1 cellular context compared by ENCODE assay signal in the genomic region with DNA sequence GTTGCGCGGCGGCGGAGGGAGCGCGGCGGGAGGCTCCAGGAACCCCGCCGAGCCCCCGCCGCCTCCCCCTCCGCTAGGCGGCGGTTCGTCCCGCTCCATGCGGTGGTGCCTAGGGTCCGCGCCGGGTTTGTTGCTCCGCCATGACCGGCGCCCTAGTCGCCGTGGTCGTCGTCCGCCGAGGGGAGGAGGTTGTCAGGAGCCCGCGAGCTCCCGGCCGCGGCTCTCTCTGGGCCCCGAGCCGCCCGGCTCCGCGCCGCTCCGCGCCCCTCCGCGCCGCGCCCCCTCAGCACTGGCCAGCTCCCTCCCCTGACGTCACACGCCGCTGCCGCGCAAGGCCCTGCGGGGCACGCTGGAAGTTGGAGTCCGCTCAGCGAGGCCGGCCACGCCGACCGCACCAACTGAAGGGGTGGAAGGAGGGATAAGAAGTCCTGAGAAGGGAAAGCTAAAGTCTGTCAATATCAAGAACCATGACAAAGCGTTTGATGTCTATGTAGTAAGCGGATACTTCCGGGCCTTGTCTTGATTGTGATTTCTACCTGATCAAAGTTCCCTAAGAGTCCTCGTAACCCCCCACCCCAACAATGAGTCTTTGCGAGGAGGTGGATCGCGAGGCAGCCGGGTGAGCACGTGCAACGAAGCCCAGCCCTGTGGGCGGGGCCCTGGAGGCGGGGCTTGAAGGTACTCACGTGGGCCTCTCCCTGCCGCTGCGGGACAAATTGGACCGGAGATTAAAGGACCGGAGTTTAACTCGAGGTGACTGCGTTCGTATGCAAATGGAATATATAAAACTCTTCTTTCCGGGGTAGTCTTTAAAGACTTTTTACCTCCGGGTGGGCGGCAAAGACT.
TF ChIP-seq lines count a peak whose summit lies in the region.

A gene (minus strand): TSS at position 291 of the 846 bp plus-strand sequence.

TF ChIP-seq in K562, 482 proteins besides CTCF, POLR2A, EP300 and RAD21 (continued from another document and continues in another):
- TF ChIP-seq, protein P1, sequence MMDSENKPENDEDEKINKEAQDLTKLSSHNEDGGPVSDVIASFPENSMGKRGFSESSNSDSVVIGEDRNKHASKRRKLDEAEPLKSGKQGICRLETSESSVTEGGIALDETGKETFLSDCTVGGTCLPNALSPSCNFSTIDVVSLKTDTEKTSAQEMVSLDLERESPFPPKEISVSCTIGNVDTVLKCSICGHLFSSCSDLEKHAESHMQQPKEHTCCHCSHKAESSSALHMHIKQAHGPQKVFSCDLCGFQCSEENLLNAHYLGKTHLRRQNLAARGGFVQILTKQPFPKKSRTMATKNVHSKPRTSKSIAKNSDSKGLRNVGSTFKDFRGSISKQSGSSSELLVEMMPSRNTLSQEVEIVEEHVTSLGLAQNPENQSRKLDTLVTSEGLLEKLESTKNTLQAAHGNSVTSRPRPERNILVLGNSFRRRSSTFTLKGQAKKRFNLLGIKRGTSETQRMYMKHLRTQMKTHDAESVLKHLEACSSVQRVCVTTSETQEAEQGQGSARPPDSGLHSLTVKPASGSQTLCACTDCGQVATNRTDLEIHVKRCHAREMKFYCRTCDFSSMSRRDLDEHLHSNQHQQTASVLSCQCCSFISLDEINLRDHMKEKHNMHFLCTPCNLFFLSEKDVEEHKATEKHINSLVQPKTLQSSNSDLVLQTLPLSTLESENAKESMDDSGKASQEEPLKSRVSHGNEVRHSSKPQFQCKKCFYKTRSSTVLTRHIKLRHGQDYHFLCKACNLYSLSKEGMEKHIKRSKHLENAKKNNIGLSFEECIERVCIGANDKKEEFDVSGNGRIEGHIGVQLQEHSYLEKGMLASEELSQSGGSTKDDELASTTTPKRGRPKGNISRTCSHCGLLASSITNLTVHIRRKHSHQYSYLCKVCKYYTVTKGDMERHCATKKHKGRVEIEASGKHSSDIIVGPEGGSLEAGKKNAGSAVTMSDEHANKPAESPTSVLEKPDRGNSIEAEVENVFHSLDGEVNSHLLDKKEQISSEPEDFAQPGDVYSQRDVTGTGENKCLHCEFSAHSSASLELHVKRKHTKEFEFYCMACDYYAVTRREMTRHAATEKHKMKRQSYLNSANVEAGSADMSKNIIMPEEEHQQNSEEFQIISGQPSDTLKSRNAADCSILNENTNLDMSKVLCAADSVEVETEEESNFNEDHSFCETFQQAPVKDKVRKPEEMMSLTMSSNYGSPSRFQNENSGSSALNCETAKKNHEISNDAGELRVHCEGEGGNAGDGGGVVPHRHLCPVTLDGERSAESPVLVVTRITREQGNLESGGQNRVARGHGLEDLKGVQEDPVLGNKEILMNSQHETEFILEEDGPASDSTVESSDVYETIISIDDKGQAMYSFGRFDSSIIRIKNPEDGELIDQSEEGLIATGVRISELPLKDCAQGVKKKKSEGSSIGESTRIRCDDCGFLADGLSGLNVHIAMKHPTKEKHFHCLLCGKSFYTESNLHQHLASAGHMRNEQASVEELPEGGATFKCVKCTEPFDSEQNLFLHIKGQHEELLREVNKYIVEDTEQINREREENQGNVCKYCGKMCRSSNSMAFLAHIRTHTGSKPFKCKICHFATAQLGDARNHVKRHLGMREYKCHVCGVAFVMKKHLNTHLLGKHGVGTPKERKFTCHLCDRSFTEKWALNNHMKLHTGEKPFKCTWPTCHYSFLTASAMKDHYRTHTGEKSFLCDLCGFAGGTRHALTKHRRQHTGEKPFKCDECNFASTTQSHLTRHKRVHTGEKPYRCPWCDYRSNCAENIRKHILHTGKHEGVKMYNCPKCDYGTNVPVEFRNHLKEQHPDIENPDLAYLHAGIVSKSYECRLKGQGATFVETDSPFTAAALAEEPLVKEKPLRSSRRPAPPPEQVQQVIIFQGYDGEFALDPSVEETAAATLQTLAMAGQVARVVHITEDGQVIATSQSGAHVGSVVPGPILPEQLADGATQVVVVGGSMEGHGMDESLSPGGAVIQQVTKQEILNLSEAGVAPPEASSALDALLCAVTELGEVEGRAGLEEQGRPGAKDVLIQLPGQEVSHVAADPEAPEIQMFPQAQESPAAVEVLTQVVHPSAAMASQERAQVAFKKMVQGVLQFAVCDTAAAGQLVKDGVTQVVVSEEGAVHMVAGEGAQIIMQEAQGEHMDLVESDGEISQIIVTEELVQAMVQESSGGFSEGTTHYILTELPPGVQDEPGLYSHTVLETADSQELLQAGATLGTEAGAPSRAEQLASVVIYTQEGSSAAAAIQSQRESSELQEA (IDR thresholded peaks at IDR 0.05; ENCODE audit: low read depth), result no peak
- TF ChIP-seq, protein P2, sequence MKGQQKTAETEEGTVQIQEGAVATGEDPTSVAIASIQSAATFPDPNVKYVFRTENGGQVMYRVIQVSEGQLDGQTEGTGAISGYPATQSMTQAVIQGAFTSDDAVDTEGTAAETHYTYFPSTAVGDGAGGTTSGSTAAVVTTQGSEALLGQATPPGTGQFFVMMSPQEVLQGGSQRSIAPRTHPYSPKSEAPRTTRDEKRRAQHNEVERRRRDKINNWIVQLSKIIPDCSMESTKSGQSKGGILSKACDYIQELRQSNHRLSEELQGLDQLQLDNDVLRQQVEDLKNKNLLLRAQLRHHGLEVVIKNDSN (CRISPR knock-in tag; IDR thresholded peaks at IDR 0.05), result peak; percentile 93
- TF ChIP-seq, protein P3, sequence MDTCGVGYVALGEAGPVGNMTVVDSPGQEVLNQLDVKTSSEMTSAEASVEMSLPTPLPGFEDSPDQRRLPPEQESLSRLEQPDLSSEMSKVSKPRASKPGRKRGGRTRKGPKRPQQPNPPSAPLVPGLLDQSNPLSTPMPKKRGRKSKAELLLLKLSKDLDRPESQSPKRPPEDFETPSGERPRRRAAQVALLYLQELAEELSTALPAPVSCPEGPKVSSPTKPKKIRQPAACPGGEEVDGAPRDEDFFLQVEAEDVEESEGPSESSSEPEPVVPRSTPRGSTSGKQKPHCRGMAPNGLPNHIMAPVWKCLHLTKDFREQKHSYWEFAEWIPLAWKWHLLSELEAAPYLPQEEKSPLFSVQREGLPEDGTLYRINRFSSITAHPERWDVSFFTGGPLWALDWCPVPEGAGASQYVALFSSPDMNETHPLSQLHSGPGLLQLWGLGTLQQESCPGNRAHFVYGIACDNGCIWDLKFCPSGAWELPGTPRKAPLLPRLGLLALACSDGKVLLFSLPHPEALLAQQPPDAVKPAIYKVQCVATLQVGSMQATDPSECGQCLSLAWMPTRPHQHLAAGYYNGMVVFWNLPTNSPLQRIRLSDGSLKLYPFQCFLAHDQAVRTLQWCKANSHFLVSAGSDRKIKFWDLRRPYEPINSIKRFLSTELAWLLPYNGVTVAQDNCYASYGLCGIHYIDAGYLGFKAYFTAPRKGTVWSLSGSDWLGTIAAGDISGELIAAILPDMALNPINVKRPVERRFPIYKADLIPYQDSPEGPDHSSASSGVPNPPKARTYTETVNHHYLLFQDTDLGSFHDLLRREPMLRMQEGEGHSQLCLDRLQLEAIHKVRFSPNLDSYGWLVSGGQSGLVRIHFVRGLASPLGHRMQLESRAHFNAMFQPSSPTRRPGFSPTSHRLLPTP (IDR thresholded peaks at IDR 0.05; ENCODE audit: borderline replicate concordance, extremely low read depth, insufficient read length), result no peak
- no peak for TF ChIP-seq RBM15 (IDR thresholded peaks at IDR 0.05; ENCODE audit: insufficient read depth, low read length)
- 0 out of 2 replicates have a peak, but pooled peaks have one; percentile 49 for TF ChIP-seq SMAD3 (CRISPR knock-in tag; conservative IDR thresholded peaks at IDR 0.05)
- TF ChIP-seq NELFE (IDR thresholded peaks at IDR 0.05; ENCODE audit: insufficient read depth, insufficient read length), result no peak
- TF ChIP-seq ZNF431 (CRISPR knock-in tag; IDR thresholded peaks at IDR 0.05), result no peak
- TF ChIP-seq, protein P4, sequence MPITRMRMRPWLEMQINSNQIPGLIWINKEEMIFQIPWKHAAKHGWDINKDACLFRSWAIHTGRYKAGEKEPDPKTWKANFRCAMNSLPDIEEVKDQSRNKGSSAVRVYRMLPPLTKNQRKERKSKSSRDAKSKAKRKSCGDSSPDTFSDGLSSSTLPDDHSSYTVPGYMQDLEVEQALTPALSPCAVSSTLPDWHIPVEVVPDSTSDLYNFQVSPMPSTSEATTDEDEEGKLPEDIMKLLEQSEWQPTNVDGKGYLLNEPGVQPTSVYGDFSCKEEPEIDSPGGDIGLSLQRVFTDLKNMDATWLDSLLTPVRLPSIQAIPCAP (CRISPR knock-in tag; IDR thresholded peaks at IDR 0.05; ENCODE audit: borderline replicate concordance), result no peak
- TF ChIP-seq ETV6 (IDR thresholded peaks at IDR 0.05; ENCODE audit: borderline replicate concordance in 1 of 2, low read depth in 2 of 2, low read length in 1 of 2), result no peak
- no peak for TF ChIP-seq ETV6 (CRISPR knock-in tag; IDR thresholded peaks at IDR 0.05; ENCODE audit: borderline replicate concordance)
- no peak; the same call in none of the 2 replicates for TF ChIP-seq GATAD2B (IDR thresholded peaks at IDR 0.05; ENCODE audit: borderline replicate concordance)
- TF ChIP-seq, protein P5, sequence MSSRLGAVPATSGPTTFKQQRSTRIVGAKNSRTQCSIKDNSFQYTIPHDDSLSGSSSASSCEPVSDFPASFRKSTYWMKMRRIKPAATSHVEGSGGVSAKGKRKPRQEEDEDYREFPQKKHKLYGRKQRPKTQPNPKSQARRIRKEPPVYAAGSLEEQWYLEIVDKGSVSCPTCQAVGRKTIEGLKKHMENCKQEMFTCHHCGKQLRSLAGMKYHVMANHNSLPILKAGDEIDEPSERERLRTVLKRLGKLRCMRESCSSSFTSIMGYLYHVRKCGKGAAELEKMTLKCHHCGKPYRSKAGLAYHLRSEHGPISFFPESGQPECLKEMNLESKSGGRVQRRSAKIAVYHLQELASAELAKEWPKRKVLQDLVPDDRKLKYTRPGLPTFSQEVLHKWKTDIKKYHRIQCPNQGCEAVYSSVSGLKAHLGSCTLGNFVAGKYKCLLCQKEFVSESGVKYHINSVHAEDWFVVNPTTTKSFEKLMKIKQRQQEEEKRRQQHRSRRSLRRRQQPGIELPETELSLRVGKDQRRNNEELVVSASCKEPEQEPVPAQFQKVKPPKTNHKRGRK (tag; IDR thresholded peaks at IDR 0.05), result no peak
- TF ChIP-seq XRCC3 (IDR thresholded peaks at IDR 0.05), result no peak
- TF ChIP-seq RFX1 (IDR thresholded peaks at IDR 0.05), result no peak
- TF ChIP-seq, protein P6, sequence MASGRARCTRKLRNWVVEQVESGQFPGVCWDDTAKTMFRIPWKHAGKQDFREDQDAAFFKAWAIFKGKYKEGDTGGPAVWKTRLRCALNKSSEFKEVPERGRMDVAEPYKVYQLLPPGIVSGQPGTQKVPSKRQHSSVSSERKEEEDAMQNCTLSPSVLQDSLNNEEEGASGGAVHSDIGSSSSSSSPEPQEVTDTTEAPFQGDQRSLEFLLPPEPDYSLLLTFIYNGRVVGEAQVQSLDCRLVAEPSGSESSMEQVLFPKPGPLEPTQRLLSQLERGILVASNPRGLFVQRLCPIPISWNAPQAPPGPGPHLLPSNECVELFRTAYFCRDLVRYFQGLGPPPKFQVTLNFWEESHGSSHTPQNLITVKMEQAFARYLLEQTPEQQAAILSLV (tag; IDR thresholded peaks at IDR 0.05), result no peak
- TF ChIP-seq NFE2L1 (tag; IDR thresholded peaks at IDR 0.05; ENCODE audit: borderline replicate concordance, low read depth), result no peak
- TF ChIP-seq, protein P7, sequence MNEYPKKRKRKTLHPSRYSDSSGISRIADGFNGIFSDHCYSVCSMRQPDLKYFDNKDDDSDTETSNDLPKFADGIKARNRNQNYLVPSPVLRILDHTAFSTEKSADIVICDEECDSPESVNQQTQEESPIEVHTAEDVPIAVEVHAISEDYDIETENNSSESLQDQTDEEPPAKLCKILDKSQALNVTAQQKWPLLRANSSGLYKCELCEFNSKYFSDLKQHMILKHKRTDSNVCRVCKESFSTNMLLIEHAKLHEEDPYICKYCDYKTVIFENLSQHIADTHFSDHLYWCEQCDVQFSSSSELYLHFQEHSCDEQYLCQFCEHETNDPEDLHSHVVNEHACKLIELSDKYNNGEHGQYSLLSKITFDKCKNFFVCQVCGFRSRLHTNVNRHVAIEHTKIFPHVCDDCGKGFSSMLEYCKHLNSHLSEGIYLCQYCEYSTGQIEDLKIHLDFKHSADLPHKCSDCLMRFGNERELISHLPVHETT (CRISPR knock-in tag; conservative IDR thresholded peaks at IDR 0.05 in 1 of 2, IDR thresholded peaks at IDR 0.05 in 1 of 2), result peak in 1 of 2 experiments; percentile 85; a peak in 1 of 4 replicates
- TF ChIP-seq, protein P8, sequence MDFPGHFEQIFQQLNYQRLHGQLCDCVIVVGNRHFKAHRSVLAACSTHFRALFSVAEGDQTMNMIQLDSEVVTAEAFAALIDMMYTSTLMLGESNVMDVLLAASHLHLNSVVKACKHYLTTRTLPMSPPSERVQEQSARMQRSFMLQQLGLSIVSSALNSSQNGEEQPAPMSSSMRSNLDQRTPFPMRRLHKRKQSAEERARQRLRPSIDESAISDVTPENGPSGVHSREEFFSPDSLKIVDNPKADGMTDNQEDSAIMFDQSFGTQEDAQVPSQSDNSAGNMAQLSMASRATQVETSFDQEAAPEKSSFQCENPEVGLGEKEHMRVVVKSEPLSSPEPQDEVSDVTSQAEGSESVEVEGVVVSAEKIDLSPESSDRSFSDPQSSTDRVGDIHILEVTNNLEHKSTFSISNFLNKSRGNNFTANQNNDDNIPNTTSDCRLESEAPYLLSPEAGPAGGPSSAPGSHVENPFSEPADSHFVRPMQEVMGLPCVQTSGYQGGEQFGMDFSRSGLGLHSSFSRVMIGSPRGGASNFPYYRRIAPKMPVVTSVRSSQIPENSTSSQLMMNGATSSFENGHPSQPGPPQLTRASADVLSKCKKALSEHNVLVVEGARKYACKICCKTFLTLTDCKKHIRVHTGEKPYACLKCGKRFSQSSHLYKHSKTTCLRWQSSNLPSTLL (IDR thresholded peaks at IDR 0.05), result no peak
- no peak for TF ChIP-seq NR2F6 (CRISPR knock-in tag; IDR thresholded peaks at IDR 0.05)
- TF ChIP-seq, protein P9, sequence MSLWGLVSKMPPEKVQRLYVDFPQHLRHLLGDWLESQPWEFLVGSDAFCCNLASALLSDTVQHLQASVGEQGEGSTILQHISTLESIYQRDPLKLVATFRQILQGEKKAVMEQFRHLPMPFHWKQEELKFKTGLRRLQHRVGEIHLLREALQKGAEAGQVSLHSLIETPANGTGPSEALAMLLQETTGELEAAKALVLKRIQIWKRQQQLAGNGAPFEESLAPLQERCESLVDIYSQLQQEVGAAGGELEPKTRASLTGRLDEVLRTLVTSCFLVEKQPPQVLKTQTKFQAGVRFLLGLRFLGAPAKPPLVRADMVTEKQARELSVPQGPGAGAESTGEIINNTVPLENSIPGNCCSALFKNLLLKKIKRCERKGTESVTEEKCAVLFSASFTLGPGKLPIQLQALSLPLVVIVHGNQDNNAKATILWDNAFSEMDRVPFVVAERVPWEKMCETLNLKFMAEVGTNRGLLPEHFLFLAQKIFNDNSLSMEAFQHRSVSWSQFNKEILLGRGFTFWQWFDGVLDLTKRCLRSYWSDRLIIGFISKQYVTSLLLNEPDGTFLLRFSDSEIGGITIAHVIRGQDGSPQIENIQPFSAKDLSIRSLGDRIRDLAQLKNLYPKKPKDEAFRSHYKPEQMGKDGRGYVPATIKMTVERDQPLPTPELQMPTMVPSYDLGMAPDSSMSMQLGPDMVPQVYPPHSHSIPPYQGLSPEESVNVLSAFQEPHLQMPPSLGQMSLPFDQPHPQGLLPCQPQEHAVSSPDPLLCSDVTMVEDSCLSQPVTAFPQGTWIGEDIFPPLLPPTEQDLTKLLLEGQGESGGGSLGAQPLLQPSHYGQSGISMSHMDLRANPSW (CRISPR knock-in tag; IDR thresholded peaks at IDR 0.05), result no peak
- no peak for TF ChIP-seq SETDB1 (IDR thresholded peaks at IDR 0.05; ENCODE audit: low read length)
- no peak; the same call in 1 of the 2 replicates for TF ChIP-seq ETV5 (CRISPR knock-in tag; IDR thresholded peaks at IDR 0.05; ENCODE audit: low read depth)
- TF ChIP-seq, protein P10, sequence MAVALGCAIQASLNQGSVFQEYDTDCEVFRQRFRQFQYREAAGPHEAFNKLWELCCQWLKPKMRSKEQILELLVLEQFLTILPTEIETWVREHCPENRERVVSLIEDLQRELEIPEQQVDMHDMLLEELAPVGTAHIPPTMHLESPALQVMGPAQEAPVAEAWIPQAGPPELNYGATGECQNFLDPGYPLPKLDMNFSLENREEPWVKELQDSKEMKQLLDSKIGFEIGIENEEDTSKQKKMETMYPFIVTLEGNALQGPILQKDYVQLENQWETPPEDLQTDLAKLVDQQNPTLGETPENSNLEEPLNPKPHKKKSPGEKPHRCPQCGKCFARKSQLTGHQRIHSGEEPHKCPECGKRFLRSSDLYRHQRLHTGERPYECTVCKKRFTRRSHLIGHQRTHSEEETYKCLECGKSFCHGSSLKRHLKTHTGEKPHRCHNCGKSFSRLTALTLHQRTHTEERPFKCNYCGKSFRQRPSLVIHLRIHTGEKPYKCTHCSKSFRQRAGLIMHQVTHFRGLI (CRISPR knock-in tag; IDR thresholded peaks at IDR 0.05), result no peak
